ENCODE assay signal across 31 cellular contexts in genomic region chr15:38004218-38004848, GRCh38.
"Had no signal": no experiment of that assay in that cellular context is flagged by ENCODE, and none has a peak within 500 bp of the region (broad histone marks: within the 10 kb centered on the region; RNA-seq: fewer than 3 reads in every experiment).

No MANE protein-coding gene starts in this region.

- DNase-seq: activated CD4-positive, alpha-beta T cell treated with anti-CD3 and anti-CD28 coated beads, Interleukin-2, amount 10 ng/mL, durations not matched to agents 24 days and 14 days; activated CD4-positive, alpha-beta T cell treated with anti-CD3 and anti-CD28 coated beads, Interleukin-2, amount 50 U/mL, for 4 hours; activated CD8-positive, alpha-beta T cell treated with anti-CD3 and anti-CD28 coated beads for 36 hours; activated effector memory CD4-positive, alpha-beta T cell treated with anti-CD3 and anti-CD28 coated beads, Interleukin-2, amount 50 U/mL, for 16 hours; activated naive CD4-positive, alpha-beta T cell; activated naive CD4-positive, alpha-beta T cell treated with anti-CD3 and anti-CD28 coated beads, Interleukin-2, amount 50 U/mL, for 16 hours; activated naive CD8-positive, alpha-beta T cell treated with anti-CD3 and anti-CD28 coated beads for 36 hours; activated T-cell treated with anti-CD3 and anti-CD28 coated beads, Interleukin-2, amount 50 U/mL, for 1 hour; activated T-cell treated with anti-CD3 and anti-CD28 coated beads, Interleukin-2, amount 50 U/mL, for 72 hours; amniotic stem cell; Kasumi-1; KG1; MG63; NCI-H1048; NCI-H1105 treated with DMSO at 0.1 percent for 48 hours; NCI-H1436; NCI-H1694; NCI-H1930; NCI-H2081 treated with DMSO at 0.1 percent for 48 hours; NCI-H226; NCI-H446 treated with DMSO at 0.1 percent for 48 hours; NCI-H524; NCI-H69; NCI-H82; SHP77 treated with DMSO at 0.1 percent for 48 hours; SK-N-SH had no signal

- H3K4me3 ChIP-seq: ascending aorta, cardiac muscle cell, MG63, SJSA1 had no signal

- H3K27ac ChIP-seq: ascending aorta, cardiac muscle cell, SJSA1 had no signal

- H3K4me1 ChIP-seq: ascending aorta, SJSA1 had no signal

- H3K4me2 ChIP-seq: SK-N-SH had no signal

- H3K27me3 ChIP-seq: ascending aorta, cardiac muscle cell, MG63, SJSA1 had no signal

- H3K36me3 ChIP-seq: ascending aorta, cardiac muscle cell, MG63, SJSA1 had no signal

- ATAC-seq: activated CD8-positive, alpha-beta T cell treated with anti-CD3 and anti-CD28 coated beads for 36 hours; activated T-cell treated with anti-CD3 and anti-CD28 coated beads, Interleukin-2, amount 50 U/mL, for 72 hours; activated T-helper 17 cell treated with anti-CD3 and anti-CD28 coated beads, Interleukin-2, amount 50 U/mL, for 72 hours; Panc1 had no signal

- H3K9me3 ChIP-seq: ascending aorta, MG63, SJSA1, SK-N-SH had no signal

- H3K9ac ChIP-seq: SK-N-SH had no signal
